21 cellular contexts compared by ENCODE assay signal in genomic region chr22:50150161-50151129, GRCh38. TPM values are rescaled to one million over a fixed set of nuclear protein-coding genes. Genes with fewer than 3 reads are reported as not detected.
DNase-seq lines count a peak whose midpoint lies in the region; ATAC-seq, FAIRE-seq and TF ChIP-seq lines count a peak whose summit lies in the region.
"Had no signal": no experiment of that assay in that cellular context is flagged by ENCODE, and none has a peak within 500 bp of the region (broad histone marks: within the 10 kb centered on the region; RNA-seq: fewer than 3 reads in every experiment).

No MANE protein-coding gene starts in this region.

- no peaks in the 10 kb centered on the region for H3K9me3 ChIP-seq in osteoblast (ENCODE audit: low read depth, low read length)
- H3K9me3 ChIP-seq: uterus had no signal

- H4K20me1 ChIP-seq in osteoblast (ENCODE audit: insufficient read depth, low read length) = no peaks in the 10 kb centered on the region

- no peaks in the 10 kb centered on the region for H3K27me3 ChIP-seq in bronchial epithelial cell (ENCODE audit: control insufficient read depth, insufficient read depth, low read length)
- peaks cover 2% of the 10 kb centered on the region for H3K27me3 ChIP-seq in osteoblast (ENCODE audit: insufficient read depth, low read length)
- H3K27me3 ChIP-seq: uterus had no signal

- TF ChIP-seq CTCF in bronchial epithelial cell (IDR thresholded peaks at IDR 0.05; ENCODE audit: insufficient read depth, low read length, severe bottlenecking) = no peak
- no peak for TF ChIP-seq CTCF in osteoblast (IDR thresholded peaks at IDR 0.05; ENCODE audit: extremely low read depth, low read depth, low read length)

- no peak for ATAC-seq in GM18502 (IDR thresholded peaks at IDR 0.05; ENCODE audit: poor library complexity, unreplicated experiment)

- no peak overlapping the region for H2AFZ ChIP-seq in osteoblast (ENCODE audit: low read length)
- H2AFZ ChIP-seq: parathyroid adenoma had no signal

- no peaks in the 10 kb centered on the region for H3K4me1 ChIP-seq in osteoblast (ENCODE audit: insufficient read depth, low read length)
- H3K4me1 ChIP-seq: parathyroid adenoma, uterus had no signal

- no peaks in the 10 kb centered on the region for H3K79me2 ChIP-seq in osteoblast (ENCODE audit: insufficient read depth, low read length)
- H3K79me2 ChIP-seq: parathyroid adenoma had no signal

- H3K36me3 ChIP-seq in bronchial epithelial cell (ENCODE audit: control insufficient read depth, insufficient read depth, low read length) (no peaks in the 10 kb centered on the region), osteoblast (ENCODE audit: insufficient read depth, low read length) (no peaks in the 10 kb centered on the region)
- H3K36me3 ChIP-seq: uterus had no signal

- H3K4me3 ChIP-seq in bronchial epithelial cell (ENCODE audit: low read depth, low read length) = no peak overlapping the region
- no peak overlapping the region for H3K4me3 ChIP-seq in osteoblast (ENCODE audit: insufficient read depth, low read length)
- H3K4me3 ChIP-seq: uterus had no signal

- DNase-seq in ELF-1 (ENCODE audit: low read depth, low spot score) = peak; percentile 17
- DNase-seq in NCI-H524 (lab: John Stamatoyannopoulos, UW) = peak; percentile 80 to 86
- no peak for DNase-seq in bronchial epithelial cell (ENCODE audit: low read depth)
- DNase-seq in osteoblast (ENCODE audit: insufficient read length, low spot score, missing footprints) = peak; percentile 75
- no peak for DNase-seq in NOMO-1 treated with dmso at 0.1 percent for 144 hours (lab: John Stamatoyannopoulos, UW; ENCODE audit: unreplicated experiment)
- no peak for DNase-seq in DMS79 (lab: John Stamatoyannopoulos, UW)
- no peak for DNase-seq in NCI-H187 (lab: John Stamatoyannopoulos, UW)
- DNase-seq: activated CD4-positive, alpha-beta T cell treated with anti-CD3 and anti-CD28 coated beads for 36 hours; anterior cingulate cortex; CD4-positive, alpha-beta T cell; DMS53; HFFc6; hippocampal formation; kidney; MM.1S; NCI-H345; uterus had no signal

- no peak overlapping the region for H3K27ac ChIP-seq in osteoblast (ENCODE audit: low read depth, low read length)
- H3K27ac ChIP-seq: parathyroid adenoma, uterus had no signal

- FAIRE-seq in bronchial epithelial cell (lab: Jason Lieb, UNC) = peak; percentile 18
- FAIRE-seq: colon, endometrium, kidney had no signal

- no peak overlapping the region for H3K4me2 ChIP-seq in osteoblast (ENCODE audit: insufficient read depth, low read length)

RNA-seq across cellular contexts. Expression of gene PANX2, which starts 20.1 kb away (rescaled TPM):
- 0.26 and 0.77 TPM in 2 replicates for total RNA-seq in bronchial epithelial cell
- total RNA-seq in osteoblast = under 0.01 and 0.29 TPM in 2 replicates

RNA-seq across cellular contexts. Expression of gene TRABD, which starts 35.3 kb away (rescaled TPM):
- 38.3 and 43.7 TPM in 2 replicates for total RNA-seq in bronchial epithelial cell
- total RNA-seq in osteoblast = 13.6 and 13.8 TPM in 2 replicates

RNA-seq across cellular contexts. Expression of gene SELENOO, which starts 50.4 kb away (rescaled TPM):
- 20.8 and 25.7 TPM in 2 replicates for total RNA-seq in bronchial epithelial cell
- 13.0 and 15.6 TPM in 2 replicates for total RNA-seq in osteoblast

Comparison
In these comparisons a context has a peak if more than half of its experiments do, and no peak if none do; other contexts are left out.
1. DNase-seq: peak in ELF-1 (single experiment), NCI-H524 (2 of 2) and osteoblast (single experiment); none in bronchial epithelial cell (single experiment), NOMO-1 treated with dmso at 0.1 percent for 144 hours (single experiment), DMS79 (single experiment) and NCI-H187 (0 of 2).